18 cellular contexts compared by ENCODE assay signal in the genomic region with DNA sequence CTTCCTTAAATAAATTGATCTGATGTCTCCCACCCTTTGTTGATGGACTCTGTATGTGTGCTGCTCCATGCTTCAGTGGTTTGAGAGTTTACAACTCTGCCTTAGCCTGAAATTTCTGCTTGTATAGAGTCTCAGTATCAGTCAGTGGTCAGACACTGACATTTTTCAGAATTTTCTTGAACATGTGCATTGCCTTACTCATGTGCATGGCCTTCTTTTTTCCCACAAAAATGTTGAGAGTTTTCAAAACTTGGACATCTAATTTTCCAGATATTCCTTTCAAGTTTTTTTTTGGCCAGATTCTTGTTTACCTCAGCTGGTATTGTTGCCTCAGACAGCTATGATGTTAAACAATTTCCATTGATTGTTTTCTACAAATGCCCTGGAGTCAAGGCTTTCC.
"Had no signal": no experiment of that assay in that cellular context is flagged by ENCODE, and none has a peak within 500 bp of the region (broad histone marks: within the 10 kb centered on the region; RNA-seq: fewer than 3 reads in every experiment).

No MANE protein-coding gene starts in this region.

- H3K4me3 ChIP-seq: heart left ventricle, right atrium auricular region, tibial artery, upper lobe of right lung, vagina had no signal

- DNase-seq: erythroblast; foreskin keratinocyte; heart left ventricle; hippocampal formation; mammary epithelial cell; naive thymus-derived CD4-positive, alpha-beta T cell; posterior cingulate gyrus; stimulated activated CD4-positive, alpha-beta T cell treated with anti-CD3 and anti-CD28 coated beads, Interleukin-4, amount 100 ng/mL, for 1 hour; stimulated activated CD8-positive, alpha-beta memory T cell treated with anti-CD3 and anti-CD28 coated beads, Interleukin-4, amount 100 ng/mL, for 48 hours; stimulated activated naive CD8-positive, alpha-beta T cell treated with anti-CD3 and anti-CD28 coated beads, Interleukin-15, Interleukin-2, amounts not matched to agents 100 U/mL and 50 U/mL, for 24 hours; tibial artery; upper lobe of right lung had no signal

- H3K27me3 Mint-ChIP-seq: dendritic cell treated with granulocyte-macrophage colony-stimulating factor and Interleukin-4, amounts not matched to agents 40 ng/mL and 50 ng/mL, for 4 days; naive thymus-derived CD4-positive, alpha-beta T cell had no signal

- H3K27ac ChIP-seq: foreskin keratinocyte, heart left ventricle, neutrophil, right atrium auricular region, tibial artery, upper lobe of right lung, vagina had no signal

- H3K27ac Mint-ChIP-seq: dendritic cell treated with granulocyte-macrophage colony-stimulating factor and Interleukin-4, amounts not matched to agents 40 ng/mL and 50 ng/mL, for 4 days; naive thymus-derived CD4-positive, alpha-beta T cell; stimulated activated effector memory CD8-positive, alpha-beta T cell treated with anti-CD3 and anti-CD28 coated beads, Interleukin-12 subunit alpha, Interleukin-12 subunit beta, amount 100 ng/mL, for 72 hours had no signal

- H3K4me1 ChIP-seq: foreskin keratinocyte, heart left ventricle, right atrium auricular region, tibial artery, upper lobe of right lung, vagina had no signal

- H3K36me3 ChIP-seq: heart left ventricle, neutrophil, right atrium auricular region, tibial artery, upper lobe of right lung, vagina had no signal

- H3K4me1 Mint-ChIP-seq: stimulated activated effector memory CD8-positive, alpha-beta T cell treated with anti-CD3 and anti-CD28 coated beads, Interleukin-12 subunit alpha, Interleukin-12 subunit beta, amount 100 ng/mL, for 72 hours had no signal

- H3K9me3 ChIP-seq: neutrophil, tibial artery, upper lobe of right lung, vagina had no signal

- FAIRE-seq: islet of Langerhans had no signal

- H3K4me3 Mint-ChIP-seq: dendritic cell treated with granulocyte-macrophage colony-stimulating factor and Interleukin-4, amounts not matched to agents 40 ng/mL and 50 ng/mL, for 4 days; naive thymus-derived CD4-positive, alpha-beta T cell; stimulated activated effector memory CD8-positive, alpha-beta T cell treated with anti-CD3 and anti-CD28 coated beads, Interleukin-12 subunit alpha, Interleukin-12 subunit beta, amount 100 ng/mL, for 72 hours had no signal

- H3K27me3 ChIP-seq: heart left ventricle, neutrophil, right atrium auricular region, tibial artery, upper lobe of right lung, vagina had no signal

- H3K36me3 Mint-ChIP-seq: naive thymus-derived CD4-positive, alpha-beta T cell; stimulated activated effector memory CD8-positive, alpha-beta T cell treated with anti-CD3 and anti-CD28 coated beads, Interleukin-12 subunit alpha, Interleukin-12 subunit beta, amount 100 ng/mL, for 72 hours had no signal
